ENCODE assay signal across 9 cellular contexts in the genomic region with DNA sequence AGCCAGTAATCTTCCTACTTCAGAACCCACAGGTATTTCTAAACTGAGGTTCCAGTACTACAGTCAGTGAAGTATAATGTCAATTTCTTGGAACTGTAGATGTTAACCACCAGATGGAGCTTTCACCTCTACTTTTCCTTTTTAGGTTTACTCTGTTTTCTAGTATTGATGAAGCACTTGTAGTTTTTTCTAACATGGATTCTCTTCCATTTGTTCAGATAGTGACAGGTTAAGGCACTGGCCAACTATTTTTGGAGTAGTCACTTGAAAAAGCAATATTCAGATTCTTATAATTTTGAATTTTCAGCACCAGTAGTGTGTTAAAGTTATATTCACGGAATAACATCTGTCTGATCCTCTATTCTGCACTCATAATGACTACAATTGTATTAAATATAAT. TPM values are rescaled to one million over a fixed set of nuclear protein-coding genes. Genes with fewer than 3 reads are reported as not detected.
DNase-seq lines count a peak whose midpoint lies in the region; ATAC-seq and TF ChIP-seq lines count a peak whose summit lies in the region.
"Had no signal": no experiment of that assay in that cellular context is flagged by ENCODE, and none has a peak within 500 bp of the region (broad histone marks: within the 10 kb centered on the region; RNA-seq: fewer than 3 reads in every experiment).

No MANE protein-coding gene starts in this region.

- H3K9me2 ChIP-seq in HCT116 (ENCODE audit: insufficient read depth), result no peaks in the 10 kb centered on the region

- POLR2A ChIA-PET in HCT116 (lab: Charles Lee), result no interaction called here

- no peak overlapping the region for H3K9ac ChIP-seq in HCT116 (ENCODE audit: low read length)

- TF ChIP-seq POLR2A in HCT116 (IDR thresholded peaks at IDR 0.05; ENCODE audit: borderline replicate concordance, extremely low read depth, insufficient read depth, insufficient read length) (no peak), lower leg skin (IDR thresholded peaks at IDR 0.05) (no peak)

- CTCF ChIA-PET in HCT116 (lab: Charles Lee), result interaction anchor here (0.6 kb wide), 1 partner anchor 261 kb away, joined by 3 read pairs; no protein-coding TSS in a partner anchor

- H4K20me1 ChIP-seq in HCT116 (ENCODE audit: insufficient read depth), result no peaks in the 10 kb centered on the region

- H3K4me3 ChIP-seq in HCT116 (replicated peaks in 1 of 2; ENCODE audit: low read depth in 1 of 2, low read length in 2 of 2), result no peak overlapping the region
- no peak overlapping the region for H3K4me3 ChIP-seq in retinal pigment epithelial cell (ENCODE audit: low read length)
- no peak overlapping the region for H3K4me3 ChIP-seq in lower leg skin (ENCODE audit: low read depth, poor library complexity, severe bottlenecking)

- no peaks in the 10 kb centered on the region for H3K9me3 ChIP-seq in HCT116 (ENCODE audit: control insufficient read depth in 1 of 2, insufficient read depth in 1 of 2, low read depth in 1 of 2, low read length in 2 of 2)
- H3K9me3 ChIP-seq: neutrophil had no signal

- no peaks in the 10 kb centered on the region for H3K27me3 ChIP-seq in HCT116 (ENCODE audit: insufficient read depth, low read length)
- H3K27me3 ChIP-seq: neutrophil had no signal

- H3K4me2 ChIP-seq in HCT116 (ENCODE audit: low read length), result no peak overlapping the region

- peak; percentile 79 for TF ChIP-seq RAD21 in HCT116 (IDR thresholded peaks at IDR 0.05; ENCODE audit: low read depth)

- in situ Hi-C loops in G401 (cut with HindIII; ENCODE audit: low sequenced_read_pairs), result no loop called here

- ATAC-seq in HCT116 (no peak), HG02678 (IDR thresholded peaks at IDR 0.05; ENCODE audit: unreplicated experiment) (no peak)

- DNase-seq in G401 (ENCODE audit: low spot score), result peak; percentile 20
- no peak for DNase-seq in HCT116 (ENCODE audit: low read depth, low spot score)
- peak; percentile 32 for DNase-seq in NCI-H460 (ENCODE audit: extremely low read depth, low read depth)
- peak; percentile 33 to 61 for DNase-seq in dermis microvascular lymphatic vessel endothelial cell (ENCODE audit: low read depth in 2 of 2)
- DNase-seq in retinal pigment epithelial cell (ENCODE audit: low read depth), result no peak
- DNase-seq in lower leg skin (ENCODE audit: low spot score in 2 of 2), result no peak
- DNase-seq in cardiac septum (ENCODE audit: low spot score), result no peak

- H2AFZ ChIP-seq in HCT116 (ENCODE audit: low read depth, low read length, poor library complexity, severe bottlenecking), result no peak overlapping the region

- no peaks in the 10 kb centered on the region for H3K36me3 ChIP-seq in HCT116 (ENCODE audit: control insufficient read depth in 1 of 2, insufficient read depth in 2 of 2, low read length in 2 of 2)
- H3K36me3 ChIP-seq: neutrophil had no signal

- WGBS in lower leg skin, 2 donors, result 91 to 100% methylated on average over 1 of the region's 1 CpG

- H3K4me1 ChIP-seq in HCT116 (ENCODE audit: control insufficient read depth in 1 of 2, insufficient read depth in 2 of 2, low read length in 2 of 2), result peaks cover 6 to 16% of the 10 kb centered on the region in 2 experiments; a peak in 2 of 4 replicates

- H3K79me2 ChIP-seq in HCT116 (ENCODE audit: insufficient read depth, low read length), result peaks cover 10% of the 10 kb centered on the region

- TF ChIP-seq CTCF in HCT116 (IDR thresholded peaks at IDR 0.05 in 2 of 3, conservative IDR thresholded peaks at IDR 0.05 in 1 of 3; ENCODE audit: borderline replicate concordance in 1 of 3, insufficient read depth in 1 of 3, low read depth in 2 of 3, low read length in 2 of 3) (peak; percentile 51 to 65 (median 64); a peak in 5 of 6 replicates), retinal pigment epithelial cell (conservative IDR thresholded peaks at IDR 0.05; ENCODE audit: low read depth, low read length) (peak; percentile 57), lower leg skin (IDR thresholded peaks at IDR 0.05) (no peak)

- no TSS peak for BruUV-seq in HCT116 (replicated peaks; lab: Mats Ljungman, UMichigan)

- intact Hi-C loops in HCT116 (cut with micrococcal nuclease), result loop anchor here (1.0 to 5.0 kb wide), 3 partner anchors 115 to 319 kb away; no protein-coding TSS in a partner anchor
- intact Hi-C loops in lower leg skin (cut with DNase I; ENCODE audit: low total_unique reads), result loop anchor here (10.0 kb wide), 1 partner anchor 327 kb away; the partner anchor contains the start of gene FBXO33
- intact Hi-C loops in cardiac septum (cut with DNase I), result loop anchor here (5.0 to 10.0 kb wide), 2 partner anchors 157 to 260 kb away; no protein-coding TSS in a partner anchor

- no peak overlapping the region for H3K27ac ChIP-seq in HCT116 (ENCODE audit: low read depth, low read length)
- H3K27ac ChIP-seq: neutrophil had no signal

- RAD21 ChIA-PET in HCT116 (lab: Charles Lee; ENCODE audit: low non-redundant PET in 1 of 2, low total read pairs in 2 of 2, uncharacterized antibody in 2 of 2, unreplicated experiment in 2 of 2), result no interaction called here

TF ChIP-seq in HCT116, 20 proteins besides CTCF, POLR2A, EP300 and RAD21:
- no peak for TF ChIP-seq ZNF274 (IDR thresholded peaks at IDR 0.05; ENCODE audit: low read depth, low read length)
- TF ChIP-seq SRF (IDR thresholded peaks at IDR 0.05; ENCODE audit: low read depth), result peak; percentile 27; the same call in 1 of the 2 replicates
- no peak for TF ChIP-seq CBX3 (IDR thresholded peaks at IDR 0.05; ENCODE audit: low read depth)
- TF ChIP-seq YY1 (IDR thresholded peaks at IDR 0.05; ENCODE audit: extremely low read depth, insufficient replicate concordance, low read depth, low read length), result no peak
TF ChIP-seq in HCT116: peak in this region for 1.

RNA-seq across cellular contexts. Expression of gene SEC23A, which starts 4.6 kb away (rescaled TPM):
- 243 and 278 TPM in 2 replicates for total RNA-seq in G401 (2014; rRNA removed; shearing (Covaris generic))
- total RNA-seq in HCT116 (2021; ENCODE audit: unreplicated experiment) (81.7 TPM), dermis microvascular lymphatic vessel endothelial cell (200 and 239 TPM in 2 replicates), lower leg skin (10 to 100 TPM; 24.4 to 64.4 (median 41.3) TPM), cardiac septum (90.9 TPM)
- polyA plus RNA-seq in HCT116 (2012), result 43.0 and 43.1 TPM in 2 replicates
- total RNA-seq in NCI-H460 (2014; rRNA removed; shearing (Covaris generic)), result 108 and 113 TPM in 2 replicates
- polyA plus RNA-seq in NCI-H460 (2014; cell fraction: nucleus; rRNA removed), result 51.9 and 80.0 TPM in 2 replicates

RNA-seq across cellular contexts. Expression of gene GEMIN2, which starts 6.5 kb away (rescaled TPM):
- 56.0 and 63.7 TPM in 2 replicates for total RNA-seq in G401 (2014; rRNA removed; shearing (Covaris generic))
- 27.3 TPM for total RNA-seq in HCT116 (2021; ENCODE audit: unreplicated experiment)
- 10.2 and 17.4 TPM in 2 replicates for polyA plus RNA-seq in HCT116 (2012)
- total RNA-seq in NCI-H460 (2014; rRNA removed; shearing (Covaris generic)), result 55.9 and 61.7 TPM in 2 replicates
- 50.3 and 56.0 TPM in 2 replicates for polyA plus RNA-seq in NCI-H460 (2014; cell fraction: nucleus; rRNA removed)
- total RNA-seq in dermis microvascular lymphatic vessel endothelial cell, result 15.0 and 21.3 TPM in 2 replicates
- total RNA-seq in lower leg skin, result 10 to 100 TPM; 14.8 to 25.7 (median 23.6) TPM
- total RNA-seq in cardiac septum, result 7.4 TPM

Comparison
In these comparisons a context has a peak if more than half of its experiments do, and no peak if none do; other contexts are left out.
1. DNase-seq: peak in G401 (single experiment), NCI-H460 (single experiment) and dermis microvascular lymphatic vessel endothelial cell (2 of 2); none in HCT116 (single experiment), retinal pigment epithelial cell (single experiment), lower leg skin (0 of 2) and cardiac septum (single experiment).
2. CTCF ChIP-seq: peak in HCT116 (3 of 3) and retinal pigment epithelial cell (single experiment); none in lower leg skin (0 of 3).